Comparison of ENCODE assay signal across 8 cellular contexts in the genomic region with DNA sequence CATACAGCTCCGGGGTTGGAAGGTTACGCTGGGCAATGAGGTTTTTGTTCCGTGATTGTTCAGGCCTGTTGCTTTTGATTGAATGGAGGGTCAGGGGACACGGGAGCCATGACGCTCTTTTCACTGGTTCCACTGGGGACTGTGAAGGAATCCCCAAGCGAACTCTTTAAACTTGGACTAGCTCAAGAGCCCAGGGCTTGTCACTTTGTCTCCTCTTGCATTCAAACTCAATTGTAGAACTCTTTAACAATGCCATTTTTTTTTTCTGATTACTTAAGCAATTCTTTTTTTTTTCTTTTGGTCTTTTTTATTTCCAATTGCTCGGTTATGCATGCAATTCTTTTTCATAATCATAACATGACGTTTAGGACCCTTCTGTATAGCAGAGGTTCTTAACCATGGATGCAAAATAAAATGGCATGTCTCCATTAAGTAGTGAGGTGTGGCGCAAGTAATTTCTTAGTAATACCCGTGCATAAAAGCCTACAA. TPM values are rescaled to one million over a fixed set of nuclear protein-coding genes. Genes with fewer than 3 reads are reported as not detected.
DNase-seq lines count a peak whose midpoint lies in the region; ATAC-seq and TF ChIP-seq lines count a peak whose summit lies in the region.

No MANE protein-coding gene starts in this region.

- peak overlapping the region; percentile 58 for H3K4me3 ChIP-seq in AG04450 (ENCODE audit: low read depth, low read length)
- peak overlapping the region; percentile 64 to 65 for H3K4me3 ChIP-seq in mucosa of rectum (ENCODE audit: low read length in 2 of 2)

- peak overlapping the region; percentile 69 for H3K4me3 Mint-ChIP-seq in MCF 10A (ENCODE audit: unreplicated experiment)

- POLR2A ChIA-PET in AG04450 (lab: Yijun Ruan, JAX): interaction anchor here (1.1 to 1.2 kb wide), 3 partner anchors 12 to 39 kb away, joined by 4 to 8 read pairs (median 5); a partner anchor contains a TSS
- POLR2A ChIA-PET in MCF 10A (lab: Yijun Ruan, JAX): interaction anchor here (0.6 to 5.2 kb wide), 14 partner anchors 9 to 614 kb away, joined by 3 to 55 read pairs (median 5); a partner anchor contains a TSS

- peaks cover under 1% of the 10 kb centered on the region for H3K4me1 Mint-ChIP-seq in MCF 10A (ENCODE audit: insufficient read depth, unreplicated experiment)

- H3K27ac Mint-ChIP-seq in MCF 10A (ENCODE audit: low read depth, unreplicated experiment): no peak overlapping the region

- H3K36me3 Mint-ChIP-seq in MCF 10A (ENCODE audit: insufficient read depth, unreplicated experiment): no peaks in the 10 kb centered on the region

- peak overlapping the region; percentile 41 to 61 for H3K9ac ChIP-seq in mucosa of rectum (ENCODE audit: low read depth in 1 of 2, low read length in 2 of 2)

- DNase-seq in AG04450 (ENCODE audit: low read depth, low spot score): no peak
- no peak for DNase-seq in MCF 10A (ENCODE audit: unreplicated experiment)
- no peak for DNase-seq in stimulated activated CD8-positive, alpha-beta memory T cell treated with anti-CD3 and anti-CD28 coated beads, Interleukin-4, amount 100 ng/mL, for 48 hours

- peaks cover 0 to 13% of the 10 kb centered on the region in 2 donors for H3K4me1 ChIP-seq in mucosa of rectum (ENCODE audit: control insufficient read depth in 2 of 2, insufficient read depth in 2 of 2, low read length in 2 of 2)

- H3K27me3 ChIP-seq in AG04450 (ENCODE audit: control insufficient read depth, insufficient read depth, low read length) (peaks cover 2% of the 10 kb centered on the region), mucosa of rectum (ENCODE audit: control insufficient read depth in 2 of 2, insufficient read depth in 2 of 2, low read length in 2 of 2) (peaks cover 0 to 4% of the 10 kb centered on the region in 2 donors)

- no peak for TF ChIP-seq CTCF in AG04450 (IDR thresholded peaks at IDR 0.05; ENCODE audit: low read depth, low read length)
- no peak for TF ChIP-seq CTCF in MCF 10A (IDR thresholded peaks at IDR 0.05; ENCODE audit: unreplicated experiment)

- H3K27ac ChIP-seq in AG04450 (ENCODE audit: low read depth, low read length) (peak overlapping the region; percentile 55), mucosa of rectum (ENCODE audit: low read depth in 2 of 2, low read length in 2 of 2) (peak overlapping the region; percentile 8 to 23)

- intact Hi-C loops in MCF 10A (cut with micrococcal nuclease): loop anchor here (10.0 kb wide), 1 partner anchor 463 kb away; no protein-coding TSS in a partner anchor

- H3K27me3 Mint-ChIP-seq in MCF 10A (ENCODE audit: insufficient read depth, unreplicated experiment): no peaks in the 10 kb centered on the region

- BruUV-seq in MCF 10A (replicated peaks; lab: Mats Ljungman, UMichigan): TSS peak; percentile 33

- H3K36me3 ChIP-seq in mucosa of rectum (ENCODE audit: control insufficient read depth in 2 of 2, insufficient read depth in 2 of 2, low read length in 2 of 2): no peaks in the 10 kb centered on the region

- ATAC-seq in HG03432 (IDR thresholded peaks at IDR 0.05; ENCODE audit: unreplicated experiment) (peak; percentile 16), HG03460 (IDR thresholded peaks at IDR 0.05; ENCODE audit: unreplicated experiment) (no peak), HG02588 (IDR thresholded peaks at IDR 0.05; ENCODE audit: unreplicated experiment) (no peak), GM21360 (IDR thresholded peaks at IDR 0.05; ENCODE audit: unreplicated experiment) (no peak)

- H3K9me3 Mint-ChIP-seq in MCF 10A (ENCODE audit: unreplicated experiment): no peaks in the 10 kb centered on the region

- CTCF ChIA-PET in AG04450 (lab: Charles Lee) (no interaction called here), MCF 10A (lab: Yijun Ruan, JAX) (interaction anchor here (0.6 to 4.7 kb wide), 8 partner anchors 12 to 464 kb away, joined by 3 to 39 read pairs (median 5); a partner anchor contains a TSS)

- no peaks in the 10 kb centered on the region for H3K9me3 ChIP-seq in AG04450 (ENCODE audit: control insufficient read depth, insufficient read depth, low read length)
- no peaks in the 10 kb centered on the region for H3K9me3 ChIP-seq in mucosa of rectum (ENCODE audit: control insufficient read depth in 2 of 2, low read length in 2 of 2)

RNA-seq across cellular contexts. Expression of a gene that starts 0.4 kb away (rescaled TPM):
- polyA plus RNA-seq in AG04450 (2011; rRNA removed): 2.3 and 2.9 TPM in 2 replicates
- polyA minus RNA-seq in AG04450 (2011; rRNA and poly(A)+ RNA removed): 1.5 and 1.8 TPM in 2 replicates
- 3.5 and 3.9 TPM in 2 replicates for total RNA-seq in MCF 10A (2022)

RNA-seq across cellular contexts. Expression of a gene that starts 38.3 kb away (rescaled TPM):
- polyA plus RNA-seq in AG04450 (2011; rRNA removed): 318 and 414 TPM in 2 replicates
- polyA minus RNA-seq in AG04450 (2011; rRNA and poly(A)+ RNA removed): 27.3 and 48.9 TPM in 2 replicates
- total RNA-seq in MCF 10A (2022): 217 and 280 TPM in 2 replicates
